ENCODE assay signal across 35 cellular contexts in the genomic region with DNA sequence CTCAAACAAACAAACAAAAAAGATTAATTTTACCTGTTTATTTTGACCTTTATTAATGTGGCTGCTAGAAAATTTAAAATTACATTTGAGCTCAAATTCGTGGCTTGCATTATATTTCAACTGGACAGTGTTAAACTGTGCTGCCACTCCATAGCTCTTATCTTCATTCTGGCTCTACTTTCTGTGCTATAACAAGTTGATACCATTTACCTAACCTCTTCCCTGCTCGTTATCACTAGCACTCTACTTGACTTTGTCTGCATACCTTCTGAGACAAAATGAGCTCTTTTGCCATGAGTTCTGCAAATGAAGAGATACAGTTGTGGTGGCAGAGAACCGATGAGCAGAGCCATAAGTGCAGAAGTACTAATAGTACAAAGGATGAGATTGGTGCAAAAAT.
"Had no signal": no experiment of that assay in that cellular context is flagged by ENCODE, and none has a peak within 500 bp of the region (broad histone marks: within the 10 kb centered on the region; RNA-seq: fewer than 3 reads in every experiment).

No MANE protein-coding gene starts in this region.

- H3K36me3 ChIP-seq: brain microvascular endothelial cell, cardiac muscle cell had no signal

- H3K4me2 ChIP-seq: KMS-11 had no signal

- DNase-seq: activated B cell treated with CpG ODN at 0.5 μM for 24 hours; activated CD4-positive, alpha-beta memory T cell treated with anti-CD3 and anti-CD28 coated beads, Interleukin-2, amount 10 ng/mL, durations not matched to agents 7 days and 5 days; activated CD4-positive, alpha-beta T cell treated with anti-CD3 and anti-CD28 coated beads for 1 hour; activated CD4-positive, alpha-beta T cell treated with anti-CD3 and anti-CD28 coated beads for 48 hours; activated CD8-positive, alpha-beta memory T cell treated with anti-CD3 and anti-CD28 coated beads for 24 hours; activated CD8-positive, alpha-beta memory T cell treated with anti-CD3 and anti-CD28 coated beads, Interleukin-2, amount 10 ng/mL, durations not matched to agents 7 days and 5 days; activated CD8-positive, alpha-beta memory T cell treated with anti-CD3 and anti-CD28 coated beads, Interleukin-2, amount 50 U/mL, for 48 hours; activated effector memory CD4-positive, alpha-beta T cell treated with Interleukin-2 at 50 U/mL for 16 hours; activated naive CD4-positive, alpha-beta T cell; activated naive CD4-positive, alpha-beta T cell treated with anti-CD3 and anti-CD28 coated beads, Interleukin-2, amount 50 U/mL, for 16 hours; activated naive CD8-positive, alpha-beta T cell treated with anti-CD3 and anti-CD28 coated beads for 36 hours; activated T-cell treated with anti-CD3 and anti-CD28 coated beads, Interleukin-2, amount 50 U/mL, for 48 hours; amniotic stem cell; aorta; brain microvascular endothelial cell; NCI-H1092 treated with DMSO at 0.1 percent for 48 hours; NCI-H1417; NCI-H146; NCI-H187; NCI-H2029 treated with DMSO at 0.1 percent for 48 hours; NCI-H2107; NCI-H510A; NCI-H526; NCI-H748 treated with DMSO at 0.1 percent for 48 hours; NK-92 treated with Interleukin-12 subunit alpha and Interleukin-12 subunit beta, amount 100 ng/mL, for 24 hours; PC-3; SW 1271; T-helper 1 cell; T-helper 2 cell; T-helper 9 cell had no signal

- H3K27me3 Mint-ChIP-seq: activated B cell treated with CpG ODN at 0.5 μM for 24 hours; activated CD4-positive, alpha-beta memory T cell treated with anti-CD3 and anti-CD28 coated beads, Interleukin-2, amount 10 ng/mL, durations not matched to agents 7 days and 5 days; activated CD8-positive, alpha-beta memory T cell treated with anti-CD3 and anti-CD28 coated beads, Interleukin-2, amount 10 ng/mL, durations not matched to agents 7 days and 5 days; activated naive CD8-positive, alpha-beta T cell treated with anti-CD3 and anti-CD28 coated beads for 36 hours had no signal

- FAIRE-seq: RCC 7860 had no signal

- H3K27ac Mint-ChIP-seq: activated B cell treated with CpG ODN at 0.5 μM for 24 hours; activated CD4-positive, alpha-beta memory T cell treated with anti-CD3 and anti-CD28 coated beads, Interleukin-2, amount 10 ng/mL, durations not matched to agents 7 days and 5 days; activated CD8-positive, alpha-beta memory T cell treated with anti-CD3 and anti-CD28 coated beads, Interleukin-2, amount 10 ng/mL, durations not matched to agents 7 days and 5 days; activated naive CD8-positive, alpha-beta T cell treated with anti-CD3 and anti-CD28 coated beads for 36 hours had no signal

- H3K27ac ChIP-seq: brain microvascular endothelial cell, cardiac muscle cell, KMS-11, VCaP had no signal

- H3K4me3 Mint-ChIP-seq: activated B cell treated with CpG ODN at 0.5 μM for 24 hours; activated CD4-positive, alpha-beta memory T cell treated with anti-CD3 and anti-CD28 coated beads, Interleukin-2, amount 10 ng/mL, durations not matched to agents 7 days and 5 days; activated CD8-positive, alpha-beta memory T cell treated with anti-CD3 and anti-CD28 coated beads, Interleukin-2, amount 10 ng/mL, durations not matched to agents 7 days and 5 days; activated naive CD8-positive, alpha-beta T cell treated with anti-CD3 and anti-CD28 coated beads for 36 hours had no signal

- H3K27me3 ChIP-seq: brain microvascular endothelial cell, cardiac muscle cell had no signal

- ATAC-seq: activated CD8-positive, alpha-beta memory T cell treated with anti-CD3 and anti-CD28 coated beads, Interleukin-2, amount 10 ng/mL, durations not matched to agents 7 days and 5 days; PC-3; Right ventricle myocardium inferior had no signal

- H3K4me3 ChIP-seq: cardiac muscle cell had no signal

- H3K9ac ChIP-seq: KMS-11 had no signal
